In the genomic region with DNA sequence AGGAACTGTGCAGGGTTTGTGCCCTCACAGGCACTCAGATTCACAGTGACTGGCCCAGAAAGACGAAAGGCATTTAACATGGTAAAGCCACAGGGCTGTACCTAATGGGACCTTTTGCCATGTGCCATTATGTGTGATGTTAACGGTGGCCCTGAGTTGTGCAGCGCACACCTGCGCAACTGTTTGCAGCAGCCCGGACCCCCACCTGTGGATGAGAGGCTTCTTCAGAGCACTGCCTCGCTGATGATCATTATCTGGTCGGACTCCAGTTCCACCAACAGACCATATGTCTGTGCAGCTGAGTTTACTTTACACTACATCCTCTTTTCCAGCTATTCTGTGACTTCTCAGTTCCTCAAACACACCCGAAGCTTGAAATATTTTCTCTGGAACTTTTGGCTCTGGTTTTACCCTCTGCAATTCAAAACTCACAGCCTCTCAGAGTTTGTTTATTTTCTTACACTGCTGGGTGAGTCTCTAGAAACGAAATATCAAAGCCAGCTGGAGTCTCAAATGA, we compare ENCODE assay signal across 10 cellular contexts. TPM values are rescaled to one million over a fixed set of nuclear protein-coding genes. Genes with fewer than 3 reads are reported as not detected.
DNase-seq lines count a peak whose midpoint lies in the region; ATAC-seq and TF ChIP-seq lines count a peak whose summit lies in the region.
"Had no signal": no experiment of that assay in that cellular context is flagged by ENCODE, and none has a peak within 500 bp of the region (broad histone marks: within the 10 kb centered on the region; RNA-seq: fewer than 3 reads in every experiment).

No MANE protein-coding gene starts in this region.

- peak overlapping the region; percentile 54 for H3K27ac ChIP-seq in angular gyrus (ENCODE audit: low read depth, low read length)
- no peak overlapping the region for H3K27ac ChIP-seq in lung (ENCODE audit: low read depth in 1 of 2, low read length in 1 of 2)
- H3K27ac ChIP-seq: brain microvascular endothelial cell had no signal

- DNase-seq in Right ventricle myocardium inferior (ENCODE audit: missing footprints) (no peak), Right ventricle myocardium superior (no peak), lung (ENCODE audit: low spot score) (no peak), NCI-H1048 (lab: John Stamatoyannopoulos, UW) (no peak), HK-2 (ENCODE audit: unreplicated experiment) (no peak), NCI-H526 treated with DMSO at 0.1 percent for 48 hours (lab: John Stamatoyannopoulos, UW) (no peak)
- DNase-seq: AML-193, brain microvascular endothelial cell had no signal

- intact Hi-C loops in Right ventricle myocardium inferior (cut with DNase I): no loop called here
- intact Hi-C loops in Right ventricle myocardium superior (cut with DNase I): no loop called here

- ATAC-seq in Right ventricle myocardium inferior (peak; percentile 42), Right ventricle myocardium superior (ENCODE audit: poor library complexity) (no peak), lung (ENCODE audit: insufficient read depth, low FRiP score) (peak; percentile 23), GM21825 (IDR thresholded peaks at IDR 0.05; ENCODE audit: unreplicated experiment) (no peak)

- no peaks in the 10 kb centered on the region for H3K27me3 ChIP-seq in lung (ENCODE audit: control insufficient read depth, insufficient read depth)
- H3K27me3 ChIP-seq: brain microvascular endothelial cell had no signal

- peaks cover 0 to 6% of the 10 kb centered on the region in 2 donors for H3K9me3 ChIP-seq in lung (ENCODE audit: control insufficient read depth in 2 of 2, insufficient read depth in 1 of 2, low read length in 1 of 2)

- WGBS in lung, 2 donors: 33 to 44% methylated on average over 9 of the region's 9 CpGs

- H3K36me3 ChIP-seq in lung (ENCODE audit: control insufficient read depth in 2 of 2, insufficient read depth in 2 of 2, low read length in 2 of 2): no peaks in the 10 kb centered on the region
- H3K36me3 ChIP-seq: brain microvascular endothelial cell had no signal

- H3K4me1 ChIP-seq in lung (ENCODE audit: control insufficient read depth in 2 of 2, insufficient read depth in 2 of 2, low read length in 2 of 2): peaks cover 0 to 4% of the 10 kb centered on the region in 2 donors

- no peak overlapping the region for H3K4me3 ChIP-seq in lung

- TF ChIP-seq CTCF in lung (IDR thresholded peaks at IDR 0.05; ENCODE audit: control extremely low read depth, extremely low read depth): no peak

RNA-seq across cellular contexts. Expression of a gene that starts 35.6 kb away (rescaled TPM):
- total RNA-seq in Right ventricle myocardium inferior (73.3 TPM), Right ventricle myocardium superior (65.1 TPM), lung (10 to 100 TPM; 30.3 to 44.8 TPM)
- 10 to 100 TPM; 48.8 to 63.3 TPM for polyA plus RNA-seq in lung

Comparison
In these comparisons a context has a peak if more than half of its experiments do, and no peak if none do; other contexts are left out.
1. ATAC-seq: peak in Right ventricle myocardium inferior (single experiment) and lung (single experiment); none in Right ventricle myocardium superior (single experiment) and GM21825 (single experiment).